ENCODE assay signal across 24 cellular contexts in the genomic region with DNA sequence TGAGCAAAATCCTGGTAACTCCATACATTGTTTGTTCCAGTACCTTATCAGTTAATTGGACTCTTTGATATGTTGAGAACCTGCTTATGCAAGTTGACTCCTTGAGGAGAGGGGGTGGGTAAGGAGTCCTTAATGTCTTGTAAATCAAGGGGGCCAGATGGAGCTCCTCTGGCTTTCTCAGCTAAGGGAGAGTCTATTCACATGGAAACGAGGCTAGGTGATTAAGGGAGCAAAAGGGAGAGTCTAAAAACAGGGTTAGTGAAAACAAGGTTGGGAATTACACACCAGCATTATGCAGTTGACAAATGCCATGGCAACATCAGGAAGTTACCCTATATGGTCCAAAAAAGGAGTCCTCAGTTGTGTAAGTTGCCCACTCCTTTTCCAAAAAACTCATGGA.
DNase-seq lines count a peak whose midpoint lies in the region; ATAC-seq, FAIRE-seq and TF ChIP-seq lines count a peak whose summit lies in the region.
"Had no signal": no experiment of that assay in that cellular context is flagged by ENCODE, and none has a peak within 500 bp of the region (broad histone marks: within the 10 kb centered on the region; RNA-seq: fewer than 3 reads in every experiment).

No MANE protein-coding gene starts in this region.

- TF ChIP-seq RAD21 in H1 (IDR thresholded peaks at IDR 0.05 in 1 of 2, conservative IDR thresholded peaks at IDR 0.05 in 1 of 2; ENCODE audit: low read depth in 2 of 2, low read length in 2 of 2): no peak

- peak; percentile 98 for FAIRE-seq in H1 (lab: Jason Lieb, UNC)
- no peak for FAIRE-seq in urothelium cell line (lab: Jason Lieb, UNC)
- FAIRE-seq: A549, GM12891, GM18507 had no signal

- intact Hi-C loops in CD4-positive, alpha-beta T cell (cut with DNase I, micrococcal nuclease): no loop called here

- TF ChIP-seq EP300 in H1 (IDR thresholded peaks at IDR 0.05; ENCODE audit: borderline replicate concordance in 1 of 2, low read depth in 2 of 2, low read length in 2 of 2): no peak; a peak in 1 of 3 replicates

- H3K4me2 ChIP-seq in H1 (ENCODE audit: insufficient read depth in 1 of 2, low read depth in 2 of 2, low read length in 2 of 2): peak overlapping the region; percentile 7 to 36; a peak in 2 of 4 replicates
- H3K4me2 ChIP-seq: A549; BLaER1 treated with 17β-estradiol and CSF1 and Interleukin-3, amounts not matched to agents 10 nM and 100 nM had no signal

- no peak overlapping the region for H3K27ac Mint-ChIP-seq in CD4-positive, alpha-beta T cell
- H3K27ac Mint-ChIP-seq: CD14-positive monocyte; CD4-positive, alpha-beta memory T cell; H9 had no signal

- H3K56ac ChIP-seq in H1 (replicated peaks; ENCODE audit: insufficient read length, low read depth, low read length): no peak overlapping the region

- H3K79me1 ChIP-seq in H1 (ENCODE audit: low read depth, low read length): no peaks in the 10 kb centered on the region

- H2BK15ac ChIP-seq in H1 (ENCODE audit: low read length): no peak overlapping the region

- no peak overlapping the region for H2AK5ac ChIP-seq in H1 (ENCODE audit: low read depth, low read length)

- TF ChIP-seq CTCF in H1 (IDR thresholded peaks at IDR 0.05; ENCODE audit: control extremely low read depth in 1 of 3, insufficient read depth in 1 of 3, low read depth in 1 of 3, low read length in 3 of 3): no peak
- TF ChIP-seq CTCF in CD4-positive, alpha-beta T cell (IDR thresholded peaks at IDR 0.05): no peak

- H4K5ac ChIP-seq in H1 (ENCODE audit: insufficient read length, low read depth, low read length): peak overlapping the region; percentile 25

- H2AFZ ChIP-seq in H1 (ENCODE audit: low read length): no peak overlapping the region

- H4K91ac ChIP-seq in H1 (replicated peaks; ENCODE audit: insufficient read length, low read length): no peak overlapping the region

- no peaks in the 10 kb centered on the region for H3K9me3 ChIP-seq in HUES64 (ENCODE audit: insufficient read depth, low read depth, low read length)
- H3K9me3 ChIP-seq in H1 (ENCODE audit: insufficient read depth in 2 of 2, low read depth in 1 of 2, low read length in 1 of 2): no peaks in the 10 kb centered on the region
- H3K9me3 ChIP-seq in CD4-positive, alpha-beta T cell (ENCODE audit: control insufficient read depth, low read length): no peaks in the 10 kb centered on the region
- H3K9me3 ChIP-seq: A549; BE2C; BLaER1 treated with 17β-estradiol and CSF1 and Interleukin-3, amounts not matched to agents 10 nM and 100 nM had no signal

- H3K9ac ChIP-seq in HUES64 (ENCODE audit: low read depth, low read length) (no peak overlapping the region), H1 (replicated peaks in 1 of 4; ENCODE audit: extremely low read depth in 1 of 4, low read depth in 3 of 4, low read length in 3 of 4) (no peak overlapping the region)
- H3K9ac ChIP-seq: BLaER1 treated with 17β-estradiol and CSF1 and Interleukin-3, amounts not matched to agents 10 nM and 100 nM had no signal

- POLR2A ChIA-PET in H1 (lab: Charles Lee; ENCODE audit: partially characterized antibody): interaction anchor here (1.7 kb wide), 1 partner anchor 70 kb away, joined by 5 read pairs; no protein-coding TSS in a partner anchor
- POLR2A ChIA-PET in CD4-positive, alpha-beta T cell (lab: Charles Lee): no interaction called here

- no peaks in the 10 kb centered on the region for H3K4me1 Mint-ChIP-seq in CD4-positive, alpha-beta T cell (ENCODE audit: low read depth)
- H3K4me1 Mint-ChIP-seq: CD14-positive monocyte; CD4-positive, alpha-beta memory T cell; H9 had no signal

- no peak overlapping the region; the same call in 1 of the 2 replicates for H2BK5ac ChIP-seq in H1 (ENCODE audit: low read depth, low read length)

- no peak overlapping the region for H2BK120ac ChIP-seq in H1 (replicated peaks; ENCODE audit: low read depth, low read length)

- no peak overlapping the region for H2BK20ac ChIP-seq in H1 (ENCODE audit: low read length)

- TF ChIP-seq POLR2A in H1 (IDR thresholded peaks at IDR 0.05; ENCODE audit: control extremely low read depth in 1 of 2, low read depth in 2 of 2, low read length in 2 of 2): no peak

- H4K20me1 ChIP-seq in H1 (replicated peaks in 1 of 2; ENCODE audit: control insufficient read depth in 1 of 2, insufficient read depth in 2 of 2, low read length in 2 of 2): no peaks in the 10 kb centered on the region
- H4K20me1 ChIP-seq: BLaER1 treated with 17β-estradiol and CSF1 and Interleukin-3, amounts not matched to agents 10 nM and 100 nM had no signal

- no peak overlapping the region for H4K8ac ChIP-seq in H1 (ENCODE audit: extremely low read depth, insufficient read depth, low read length)

- no peak overlapping the region for H3K14ac ChIP-seq in H1 (ENCODE audit: insufficient read length)

- H3K4me1 ChIP-seq in HUES64 (ENCODE audit: insufficient read depth, low read length) (peaks cover 44% of the 10 kb centered on the region), H1 (replicated peaks in 1 of 4; ENCODE audit: control insufficient read depth in 3 of 4, insufficient read depth in 4 of 4, low read length in 3 of 4) (peaks cover 0 to 12% (median 7%) of the 10 kb centered on the region in 4 experiments; a peak in 3 of 7 replicates)
- H3K4me1 ChIP-seq: A549; BE2C; BLaER1 treated with 17β-estradiol and CSF1 and Interleukin-3, amounts not matched to agents 10 nM and 100 nM had no signal

- no peak for ATAC-seq in HG02973 (IDR thresholded peaks at IDR 0.05; ENCODE audit: unreplicated experiment)
- no peak for ATAC-seq in CD4-positive, alpha-beta T cell (ENCODE audit: poor library complexity)
- ATAC-seq: A549, HCT116 had no signal

- 0% methylated on average over 1 of the region's 1 CpG for WGBS in HUES64
- WGBS in H1 (ENCODE audit: extremely low coverage in 1 of 2, insufficient coverage in 1 of 2, insufficient read length in 1 of 2, insufficient replicate concordance in 2 of 2, low coverage in 1 of 2, low lambda C conversion rate in 2 of 2, missing lambda C conversion rate in 1 of 2), 2 experiments: 0% methylated on average over 1 of the region's 1 CpG; no CpG with 5 or more reads in 1 of the 2 experiments

- no peak overlapping the region for H3K18ac ChIP-seq in H1 (ENCODE audit: extremely low read depth, low read length)

- no peak overlapping the region for H3K4me3 Mint-ChIP-seq in CD4-positive, alpha-beta T cell
- H3K4me3 Mint-ChIP-seq: CD14-positive monocyte; CD4-positive, alpha-beta memory T cell; H9 had no signal

- CTCF ChIA-PET in H1 (lab: Charles Lee; ENCODE audit: partially characterized antibody): no interaction called here
- CTCF ChIA-PET in CD4-positive, alpha-beta T cell (lab: Charles Lee): no interaction called here

- H3K9me3 Mint-ChIP-seq in CD4-positive, alpha-beta T cell: no peaks in the 10 kb centered on the region
- H3K9me3 Mint-ChIP-seq: CD4-positive, alpha-beta memory T cell; H9 had no signal

- H2BK12ac ChIP-seq in H1 (ENCODE audit: low read depth, low read length): no peak overlapping the region

- no peak overlapping the region for H3K4ac ChIP-seq in H1 (replicated peaks; ENCODE audit: insufficient read length, low read depth, low read length)

- no peaks in the 10 kb centered on the region for H3K36me3 Mint-ChIP-seq in CD4-positive, alpha-beta T cell (ENCODE audit: low read depth)
- H3K36me3 Mint-ChIP-seq: CD14-positive monocyte; CD4-positive, alpha-beta memory T cell had no signal

- H3K27ac ChIP-seq in HUES64 (ENCODE audit: low read depth, low read length) (peak overlapping the region; percentile 87; the same call in 1 of the 2 replicates), H1 (ENCODE audit: low read depth, low read length) (peak overlapping the region; percentile 70; the same call in 1 of the 2 replicates)
- H3K27ac ChIP-seq in CD4-positive, alpha-beta T cell (ENCODE audit: low read depth, low read length): no peak overlapping the region
- H3K27ac ChIP-seq: A549; BLaER1 treated with 17β-estradiol and CSF1 and Interleukin-3, amounts not matched to agents 10 nM and 100 nM had no signal

- H3K79me2 ChIP-seq in H1 (ENCODE audit: control insufficient read depth in 1 of 2, insufficient read depth in 2 of 2, low read length in 2 of 2): no peaks in the 10 kb centered on the region

- DNase-seq in H1 (ENCODE audit: low read depth in 1 of 2, low spot score in 2 of 2) (peak in 1 of 2 experiments; percentile 23), iPS DF 4.7 (ENCODE audit: extremely low read depth, low spot score) (peak; percentile 68), iPS-NIHi11 (ENCODE audit: low spot score) (peak; percentile 16), urothelium cell line (ENCODE audit: low spot score) (no peak)
- DNase-seq in CD4-positive, alpha-beta T cell: no peak
- DNase-seq: 8988T; ACHN; AML-193; BE2C; Calu3; CD4-positive, alpha-beta memory T cell; COR-L47; DMS53; DMS79 treated with DMSO at 0.1 percent for 48 hours; GF-D8; H9 had no signal

- H3K4me3 ChIP-seq in HUES64 (ENCODE audit: low read length) (0 out of 2 replicates have a peak overlapping the region, but pooled peaks have one; percentile 14), H1 (ENCODE audit: extremely low read depth in 1 of 4, insufficient read depth in 2 of 4, low read depth in 3 of 4, low read length in 4 of 4) (peak overlapping the region in 1 of 4 experiments; percentile 34; a peak in 1 of 8 replicates)
- H3K4me3 ChIP-seq: A549; BLaER1 treated with 17β-estradiol and CSF1 and Interleukin-3, amounts not matched to agents 10 nM and 100 nM had no signal

- H3K36me3 ChIP-seq in HUES64 (ENCODE audit: insufficient read depth, low read length) (no peaks in the 10 kb centered on the region), H1 (ENCODE audit: control insufficient read depth in 2 of 4, insufficient read depth in 4 of 4, low read length in 3 of 4) (no peaks in the 10 kb centered on the region)
- H3K36me3 ChIP-seq: BE2C; BLaER1 treated with 17β-estradiol and CSF1 and Interleukin-3, amounts not matched to agents 10 nM and 100 nM had no signal

- H3K27me3 ChIP-seq in HUES64 (ENCODE audit: insufficient read depth, low read length) (no peaks in the 10 kb centered on the region), H1 (replicated peaks in 1 of 4; ENCODE audit: control insufficient read depth in 3 of 4, extremely low read depth in 1 of 4, insufficient read depth in 3 of 4, low read length in 3 of 4) (no peaks in the 10 kb centered on the region)
- H3K27me3 ChIP-seq in CD4-positive, alpha-beta T cell (ENCODE audit: control insufficient read depth, insufficient read depth, low read length): no peaks in the 10 kb centered on the region
- H3K27me3 ChIP-seq: BE2C; BLaER1 treated with 17β-estradiol and CSF1 and Interleukin-3, amounts not matched to agents 10 nM and 100 nM had no signal

- no peaks in the 10 kb centered on the region for H3K27me3 Mint-ChIP-seq in CD4-positive, alpha-beta T cell
- H3K27me3 Mint-ChIP-seq: CD4-positive, alpha-beta memory T cell had no signal

- H3K23ac ChIP-seq in H1 (ENCODE audit: insufficient read length): no peak overlapping the region

- no peaks in the 10 kb centered on the region for H3K23me2 ChIP-seq in H1 (ENCODE audit: low read depth, low read length)

Comparison
In these comparisons a context has a peak if more than half of its experiments do, and no peak if none do; other contexts are left out.
1. DNase-seq: peak in iPS DF 4.7 (single experiment) and iPS-NIHi11 (single experiment); none in urothelium cell line (single experiment) and CD4-positive, alpha-beta T cell (0 of 10).